In genomic region chr14:55120466-55121144, GRCh38 we compare ENCODE assay signal across 16 cellular contexts. TPM values are rescaled to one million over a fixed set of nuclear protein-coding genes. Genes with fewer than 3 reads are reported as not detected.
DNase-seq lines count a peak whose midpoint lies in the region; ATAC-seq, FAIRE-seq and TF ChIP-seq lines count a peak whose summit lies in the region.
"Had no signal": no experiment of that assay in that cellular context is flagged by ENCODE, and none has a peak within 500 bp of the region (broad histone marks: within the 10 kb centered on the region; RNA-seq: fewer than 3 reads in every experiment).

No MANE protein-coding gene starts in this region.

- no peak overlapping the region for H3K27ac ChIP-seq in right lobe of liver
- H3K27ac ChIP-seq in HepG2 (ENCODE audit: extremely low read length, insufficient read depth, low read length) = no peak overlapping the region
- no peak overlapping the region for H3K27ac ChIP-seq in mesenchymal stem cell (ENCODE audit: low read length, poor library complexity, severe bottlenecking)
- no peak overlapping the region for H3K27ac ChIP-seq in CD8-positive, alpha-beta memory T cell (ENCODE audit: low read depth, low read length)

- H3K9me3 ChIP-seq in right lobe of liver (no peaks in the 10 kb centered on the region), HepG2 (ENCODE audit: low read length) (no peaks in the 10 kb centered on the region), mesenchymal stem cell (ENCODE audit: control insufficient read depth, low read length) (no peaks in the 10 kb centered on the region)
- H3K9me3 ChIP-seq in CD8-positive, alpha-beta memory T cell (ENCODE audit: low read length) = no peaks in the 10 kb centered on the region
- H3K9me3 ChIP-seq: mucosa of descending colon, thyroid gland had no signal

- H2AFZ ChIP-seq in HepG2 (ENCODE audit: low read length) (no peak overlapping the region), mesenchymal stem cell (ENCODE audit: low read depth, low read length) (no peak overlapping the region)

- no peak overlapping the region for H4K91ac ChIP-seq in mesenchymal stem cell (ENCODE audit: low read length)

- H3K79me2 ChIP-seq in HepG2 (ENCODE audit: insufficient read depth, low read length) = no peaks in the 10 kb centered on the region

- H2AK5ac ChIP-seq in mesenchymal stem cell (ENCODE audit: low read length, severe bottlenecking) = no peak overlapping the region

- H3K36me3 Mint-ChIP-seq in dendritic cell treated with granulocyte-macrophage colony-stimulating factor and Interleukin-4, amounts not matched to agents 40 ng/mL and 50 ng/mL, for 4 days (ENCODE audit: low read depth) = no peaks in the 10 kb centered on the region
- no peaks in the 10 kb centered on the region for H3K36me3 Mint-ChIP-seq in activated CD4-positive, alpha-beta T cell treated with anti-CD3 and anti-CD28 coated beads, Interleukin-2, amount 10 ng/mL, durations not matched to agents 7 days and 5 days (ENCODE audit: low read depth)
- H3K36me3 Mint-ChIP-seq in CD8-positive, alpha-beta memory T cell = no peaks in the 10 kb centered on the region
- H3K36me3 Mint-ChIP-seq: CD8-positive, alpha-beta T cell had no signal

- H2BK5ac ChIP-seq in mesenchymal stem cell (ENCODE audit: low read depth, low read length, poor library complexity, severe bottlenecking) = no peak overlapping the region

- peak overlapping the region; percentile 75 for H2BK15ac ChIP-seq in mesenchymal stem cell (ENCODE audit: low read depth, poor library complexity, severe bottlenecking)

- H2BK12ac ChIP-seq in mesenchymal stem cell (ENCODE audit: low read length in 2 of 2) = no peak overlapping the region

- no peaks in the 10 kb centered on the region for H3K27me3 Mint-ChIP-seq in dendritic cell treated with granulocyte-macrophage colony-stimulating factor and Interleukin-4, amounts not matched to agents 40 ng/mL and 50 ng/mL, for 4 days
- H3K27me3 Mint-ChIP-seq in activated CD4-positive, alpha-beta T cell treated with anti-CD3 and anti-CD28 coated beads, Interleukin-2, amount 10 ng/mL, durations not matched to agents 7 days and 5 days = peaks cover 20% of the 10 kb centered on the region
- H3K27me3 Mint-ChIP-seq in CD8-positive, alpha-beta memory T cell = no peaks in the 10 kb centered on the region

- TF ChIP-seq POLR2A in right lobe of liver (IDR thresholded peaks at IDR 0.05) (no peak), HepG2 (IDR thresholded peaks at IDR 0.05; ENCODE audit: insufficient read depth in 1 of 2, low read depth in 2 of 2, low read length in 2 of 2) (no peak)

- H3K4me2 ChIP-seq in HepG2 (ENCODE audit: low read depth, low read length) (no peak overlapping the region), mesenchymal stem cell (ENCODE audit: low read length, poor library complexity, severe bottlenecking) (no peak overlapping the region)

- H3K14ac ChIP-seq in mesenchymal stem cell (ENCODE audit: low read length in 2 of 2) = no peak overlapping the region

- no peak for FAIRE-seq in HepG2 (lab: Jason Lieb, UNC)
- FAIRE-seq: A204.1 had no signal

- intact Hi-C loops in right lobe of liver (cut with DNase I) (no loop called here), HepG2 (cut with micrococcal nuclease; ENCODE audit: unreplicated experiment) (no loop called here)
- intact Hi-C loops in dendritic cell treated with granulocyte-macrophage colony-stimulating factor and Interleukin-4, amounts not matched to agents 40 ng/mL and 50 ng/mL, for 4 days (cut with micrococcal nuclease) = no loop called here

- no peaks in the 10 kb centered on the region for H4K20me1 ChIP-seq in HepG2 (ENCODE audit: insufficient read depth, low read length)

- 56% methylated on average over 7 of the region's 7 CpGs for WGBS in right lobe of liver (ENCODE audit: insufficient coverage, low coverage, low lambda C conversion rate, missing lambda C conversion rate)
- 80% methylated on average over 6 of the region's 7 CpGs for WGBS in HepG2 (ENCODE audit: low lambda C conversion rate)
- 64% methylated on average over 6 of the region's 7 CpGs for WGBS in mesenchymal stem cell

- H3K4me1 ChIP-seq in right lobe of liver = no peaks in the 10 kb centered on the region
- peaks cover 67% of the 10 kb centered on the region for H3K4me1 ChIP-seq in HepG2 (ENCODE audit: insufficient read depth, low read length)
- H3K4me1 ChIP-seq in mesenchymal stem cell (ENCODE audit: control insufficient read depth, insufficient read depth, low read depth, low read length) = peaks cover 12% of the 10 kb centered on the region
- H3K4me1 ChIP-seq in CD8-positive, alpha-beta memory T cell (ENCODE audit: insufficient read depth, low read length) = peaks cover 7% of the 10 kb centered on the region

- no peaks in the 10 kb centered on the region for H3K36me3 ChIP-seq in right lobe of liver
- no peaks in the 10 kb centered on the region for H3K36me3 ChIP-seq in HepG2 (replicated peaks in 1 of 2; ENCODE audit: control insufficient read depth in 1 of 2, insufficient read depth in 2 of 2, low read length in 2 of 2)
- no peaks in the 10 kb centered on the region for H3K36me3 ChIP-seq in mesenchymal stem cell (ENCODE audit: control insufficient read depth in 1 of 2, insufficient read depth in 2 of 2, low read depth in 1 of 2, low read length in 2 of 2)
- no peaks in the 10 kb centered on the region for H3K36me3 ChIP-seq in CD8-positive, alpha-beta memory T cell (ENCODE audit: insufficient read depth, low read length)
- H3K36me3 ChIP-seq: thyroid gland had no signal

- H3K4me1 Mint-ChIP-seq in dendritic cell treated with granulocyte-macrophage colony-stimulating factor and Interleukin-4, amounts not matched to agents 40 ng/mL and 50 ng/mL, for 4 days (ENCODE audit: low read depth) = peaks cover 93% of the 10 kb centered on the region
- H3K4me1 Mint-ChIP-seq in activated CD4-positive, alpha-beta T cell treated with anti-CD3 and anti-CD28 coated beads, Interleukin-2, amount 10 ng/mL, durations not matched to agents 7 days and 5 days = peaks cover 24% of the 10 kb centered on the region
- peaks cover 10 to 16% (median 13%) of the 10 kb centered on the region in 3 donors for H3K4me1 Mint-ChIP-seq in CD8-positive, alpha-beta memory T cell

- H4K8ac ChIP-seq in mesenchymal stem cell (ENCODE audit: low read length) = no peak overlapping the region

- H3K9ac ChIP-seq in HepG2 (ENCODE audit: insufficient read depth, low read depth, low read length) (no peak overlapping the region), mesenchymal stem cell (ENCODE audit: low read length) (no peak overlapping the region)

- ATAC-seq in right lobe of liver = peak; percentile 37 to 51 (median 44)
- no peak for ATAC-seq in HepG2
- ATAC-seq: CD8-positive, alpha-beta T cell had no signal

- DNase-seq in right lobe of liver (no peak), HepG2 (ENCODE audit: low spot score) (no peak), mesenchymal stem cell (no peak), NCI-H1930 (lab: John Stamatoyannopoulos, UW) (no peak), NAMALWA (ENCODE audit: low spot score) (no peak)
- no peak for DNase-seq in activated CD4-positive, alpha-beta T cell treated with anti-CD3 and anti-CD28 coated beads, Interleukin-2, amount 10 ng/mL, durations not matched to agents 7 days and 5 days
- no peak for DNase-seq in CD8-positive, alpha-beta memory T cell
- DNase-seq: CD8-positive, alpha-beta T cell; foreskin melanocyte; NCI-H2081 treated with DMSO at 0.1 percent for 48 hours; NCI-H82; thyroid gland had no signal

- peak overlapping the region; percentile 92 for H3K27ac Mint-ChIP-seq in dendritic cell treated with granulocyte-macrophage colony-stimulating factor and Interleukin-4, amounts not matched to agents 40 ng/mL and 50 ng/mL, for 4 days
- no peak overlapping the region for H3K27ac Mint-ChIP-seq in activated CD4-positive, alpha-beta T cell treated with anti-CD3 and anti-CD28 coated beads, Interleukin-2, amount 10 ng/mL, durations not matched to agents 7 days and 5 days
- H3K27ac Mint-ChIP-seq in CD8-positive, alpha-beta memory T cell = peak overlapping the region in 3 of 8 donors; percentile 17 to 76 (median 51)
- H3K27ac Mint-ChIP-seq: CD8-positive, alpha-beta T cell; progenitor cell of endocrine pancreas had no signal

- no peaks in the 10 kb centered on the region for H3K27me3 ChIP-seq in right lobe of liver
- no peaks in the 10 kb centered on the region for H3K27me3 ChIP-seq in HepG2 (ENCODE audit: control insufficient read depth in 1 of 2, insufficient read depth in 2 of 2, low read length in 2 of 2)
- H3K27me3 ChIP-seq in mesenchymal stem cell (ENCODE audit: control insufficient read depth in 1 of 2, insufficient read depth in 1 of 2, low read length in 2 of 2) = no peaks in the 10 kb centered on the region
- H3K27me3 ChIP-seq in CD8-positive, alpha-beta memory T cell (ENCODE audit: insufficient read depth, low read length, poor library complexity, severe bottlenecking) = no peaks in the 10 kb centered on the region
- H3K27me3 ChIP-seq: thyroid gland had no signal

- H3K9me3 Mint-ChIP-seq in dendritic cell treated with granulocyte-macrophage colony-stimulating factor and Interleukin-4, amounts not matched to agents 40 ng/mL and 50 ng/mL, for 4 days = no peaks in the 10 kb centered on the region
- no peaks in the 10 kb centered on the region for H3K9me3 Mint-ChIP-seq in activated CD4-positive, alpha-beta T cell treated with anti-CD3 and anti-CD28 coated beads, Interleukin-2, amount 10 ng/mL, durations not matched to agents 7 days and 5 days
- no peaks in the 10 kb centered on the region for H3K9me3 Mint-ChIP-seq in CD8-positive, alpha-beta memory T cell
- H3K9me3 Mint-ChIP-seq: CD8-positive, alpha-beta T cell had no signal

- no peak overlapping the region for H3K23ac ChIP-seq in mesenchymal stem cell (ENCODE audit: low read length in 2 of 2)

- no peak overlapping the region for H3K18ac ChIP-seq in mesenchymal stem cell (ENCODE audit: low read depth in 1 of 2, low read length in 2 of 2)

- TF ChIP-seq RAD21 in HepG2 (CRISPR knock-in tag; IDR thresholded peaks at IDR 0.05) = no peak

- BruUV-seq in HepG2 (replicated peaks; lab: Mats Ljungman, UMichigan) = no TSS peak

- no peak overlapping the region for H2BK120ac ChIP-seq in mesenchymal stem cell (ENCODE audit: low read depth, low read length)

- no peak overlapping the region for H3K4me3 Mint-ChIP-seq in dendritic cell treated with granulocyte-macrophage colony-stimulating factor and Interleukin-4, amounts not matched to agents 40 ng/mL and 50 ng/mL, for 4 days
- H3K4me3 Mint-ChIP-seq in activated CD4-positive, alpha-beta T cell treated with anti-CD3 and anti-CD28 coated beads, Interleukin-2, amount 10 ng/mL, durations not matched to agents 7 days and 5 days = no peak overlapping the region
- H3K4me3 Mint-ChIP-seq in CD8-positive, alpha-beta memory T cell = no peak overlapping the region
- H3K4me3 Mint-ChIP-seq: CD8-positive, alpha-beta T cell had no signal

- H3K79me1 ChIP-seq in mesenchymal stem cell (replicated peaks; ENCODE audit: low read length, poor library complexity, severe bottlenecking) = no peaks in the 10 kb centered on the region

- H3K4ac ChIP-seq in mesenchymal stem cell (ENCODE audit: low read depth in 1 of 2, low read length in 2 of 2) = no peak overlapping the region

- POLR2A ChIA-PET in HepG2 (lab: Yijun Ruan, JAX) = interaction anchor here (1.9 kb wide), 1 partner anchor 13 kb away, joined by 5 read pairs; no protein-coding TSS in a partner anchor
- POLR2A ChIA-PET in activated CD4-positive, alpha-beta T cell treated with anti-CD3 and anti-CD28 coated beads, Interleukin-2, amount 10 ng/mL, durations not matched to agents 7 days and 5 days (lab: Charles Lee) = no interaction called here
- POLR2A ChIA-PET in CD8-positive, alpha-beta memory T cell (lab: Charles Lee) = no interaction called here

- TF ChIP-seq EP300 in HepG2 (IDR thresholded peaks at IDR 0.05; ENCODE audit: low read depth in 2 of 2, low read length in 2 of 2) (no peak), HepG2 (CRISPR knock-in tag; IDR thresholded peaks at IDR 0.05; ENCODE audit: borderline replicate concordance) (no peak)

- H3K4me3 ChIP-seq in right lobe of liver = no peak overlapping the region
- no peak overlapping the region for H3K4me3 ChIP-seq in HepG2 (replicated peaks in 1 of 3; ENCODE audit: insufficient read depth in 1 of 3, low read depth in 2 of 3, low read length in 3 of 3)
- H3K4me3 ChIP-seq in mesenchymal stem cell (ENCODE audit: insufficient read depth in 1 of 2, low read depth in 1 of 2, low read length in 2 of 2) = no peak overlapping the region
- no peak overlapping the region for H3K4me3 ChIP-seq in CD8-positive, alpha-beta memory T cell (ENCODE audit: low read length)
- H3K4me3 ChIP-seq: mucosa of descending colon, thyroid gland had no signal

- TF ChIP-seq CTCF in right lobe of liver (IDR thresholded peaks at IDR 0.05) (no peak), HepG2 (CRISPR knock-in tag; IDR thresholded peaks at IDR 0.05) (no peak)

- CTCF ChIA-PET in HepG2 (lab: Yijun Ruan, JAX; ENCODE audit: low intra/inter-chr PET ratio, low total read pairs) = no interaction called here
- CTCF ChIA-PET in activated CD4-positive, alpha-beta T cell treated with anti-CD3 and anti-CD28 coated beads, Interleukin-2, amount 10 ng/mL, durations not matched to agents 7 days and 5 days (lab: Charles Lee) = no interaction called here
- CTCF ChIA-PET in CD8-positive, alpha-beta memory T cell (lab: Charles Lee) = interaction anchor here (0.6 to 1.5 kb wide), 2 partner anchors 12 to 232 kb away, joined by 3 to 4 read pairs; no protein-coding TSS in a partner anchor

- in situ Hi-C loops in HepG2 (cut with HindIII; ENCODE audit: extremely low pct_ligation_motif_present, low pct_unique_long_range_greater_than_20kb) = no loop called here

RNA-seq across cellular contexts. Expression of gene LGALS3, which starts 8.4 kb away (rescaled TPM):
- total RNA-seq in right lobe of liver (10 to 100 TPM in 3 of 6 experiments, 1 to 10 TPM in 3; 3.1 to 21.6 (median 12.3) TPM), HepG2 (2016; rRNA removed; fragmentation: Illumina TruSeq; extraction: Trizol) (5.0 and 6.3 TPM in 2 replicates)
- total RNA-seq in HepG2 (2016; cell fraction: cytosol; rRNA removed; fragmentation: Illumina TruSeq; extraction: Trizol; ENCODE audit: low read depth) = 2.6 and 3.6 TPM in 2 replicates
- 6.6 and 7.4 TPM in 2 replicates for total RNA-seq in HepG2 (2016; cell fraction: insoluble cytoplasmic fraction; rRNA removed; fragmentation: Illumina TruSeq; extraction: Trizol)
- 2.7 and 2.8 TPM in 2 replicates for total RNA-seq in HepG2 (2016; cell fraction: membrane; rRNA removed; fragmentation: Illumina TruSeq; extraction: Trizol)
- total RNA-seq in HepG2 (2016; cell fraction: nucleus; rRNA removed; fragmentation: Illumina TruSeq; extraction: Trizol) = 2.9 TPM in 2 replicates
- polyA plus RNA-seq in HepG2 (2011; rRNA removed) = 92.2 and 97.4 TPM in 2 replicates
- 78.8 and 85.7 TPM in 2 replicates for polyA plus RNA-seq in HepG2 (2011; cell fraction: cytosol; rRNA removed)
- polyA plus RNA-seq in HepG2 (2011; cell fraction: nucleus; rRNA removed) = 48.6 and 48.9 TPM in 2 replicates
- 16.0 and 39.9 TPM in 2 replicates for polyA plus RNA-seq in HepG2 (2012)
- polyA plus RNA-seq in HepG2 (2016; cell fraction: cytosol; fragmentation: Illumina TruSeq; extraction: Trizol; ENCODE audit: low read depth) = 5.0 and 5.9 TPM in 2 replicates
- 10.5 and 10.8 TPM in 2 replicates for polyA plus RNA-seq in HepG2 (2016; cell fraction: insoluble cytoplasmic fraction; fragmentation: Illumina TruSeq; extraction: Trizol; ENCODE audit: low read depth)
- polyA plus RNA-seq in HepG2 (2016; cell fraction: membrane; fragmentation: Illumina TruSeq; extraction: Trizol; ENCODE audit: low read depth) = 3.3 TPM in 2 replicates
- polyA plus RNA-seq in HepG2 (2016; cell fraction: nucleus; fragmentation: Illumina TruSeq; extraction: Trizol; ENCODE audit: insufficient read depth, low read depth) = 6.0 and 6.6 TPM in 2 replicates
- 42.0 and 143 TPM in 2 replicates for polyA minus RNA-seq in HepG2 (2011; rRNA and poly(A)+ RNA removed; ENCODE audit: low replicate concordance)
- polyA minus RNA-seq in HepG2 (2011; cell fraction: cytosol; rRNA and poly(A)+ RNA removed) = 30.7 and 33.1 TPM in 2 replicates
- 12.0 and 17.0 TPM in 2 replicates for polyA minus RNA-seq in HepG2 (2011; cell fraction: nucleus; rRNA and poly(A)+ RNA removed)
- polyA plus RNA-seq in mesenchymal stem cell (2013, experiment 1 of 2) = 172 TPM
- polyA plus RNA-seq in mesenchymal stem cell (2013, experiment 2 of 2) = 175 TPM
- 10 to 100 TPM; 39.1 to 41.6 TPM for total RNA-seq in activated CD4-positive, alpha-beta T cell treated with anti-CD3 and anti-CD28 coated beads, Interleukin-2, amount 10 ng/mL, durations not matched to agents 7 days and 5 days
- 10 to 100 TPM; 54.5 to 55.1 TPM for total RNA-seq in CD8-positive, alpha-beta memory T cell
- polyA plus RNA-seq in CD8-positive, alpha-beta memory T cell = 78.0 TPM
